In genomic region chr11:134118016-134118415, GRCh38 we compare ENCODE assay signal across 20 cellular contexts.
DNase-seq lines count a peak whose midpoint lies in the region; ATAC-seq and TF ChIP-seq lines count a peak whose summit lies in the region.
"Had no signal": no experiment of that assay in that cellular context is flagged by ENCODE, and none has a peak within 500 bp of the region (broad histone marks: within the 10 kb centered on the region; RNA-seq: fewer than 3 reads in every experiment).

No MANE protein-coding gene starts in this region.

- no peak for ATAC-seq in HG03439 (IDR thresholded peaks at IDR 0.05; ENCODE audit: unreplicated experiment)
- ATAC-seq: left lobe of liver; mucosa of descending colon; Right ventricle myocardium inferior; sciatic nerve; stimulated activated naive CD8-positive, alpha-beta T cell treated with anti-CD3 and anti-CD28 coated beads, Interleukin-15, amount 100 ng/mL, for 72 hours had no signal

- no peak overlapping the region for H3K4me3 ChIP-seq in epithelial cell of esophagus (ENCODE audit: low read length)
- H3K4me3 ChIP-seq: colonic mucosa, mucosa of descending colon had no signal

- TF ChIP-seq CTCF in epithelial cell of esophagus (IDR thresholded peaks at IDR 0.05; ENCODE audit: insufficient read depth, low read depth, low read length, missing control alignments): no peak

- DNase-seq in DMS79 treated with DMSO at 0.1 percent for 48 hours (lab: John Stamatoyannopoulos, UW) (peak; percentile 69), NCI-H446 treated with DMSO at 0.1 percent for 48 hours (lab: John Stamatoyannopoulos, UW) (peak; percentile 93), epithelial cell of esophagus (ENCODE audit: low read depth) (peak; percentile 8), retina (peak; percentile 69), NCI-H82 (lab: John Stamatoyannopoulos, UW) (no peak), NCI-H510A treated with DMSO at 0.1 percent for 48 hours (lab: John Stamatoyannopoulos, UW) (no peak)
- DNase-seq in activated CD4-positive, alpha-beta T cell treated with anti-CD3 and anti-CD28 coated beads, Interleukin-2, amount 50 U/mL, for 1 hour: no peak
- DNase-seq: anterior cingulate cortex; colonic mucosa; KG1; mucosa of descending colon; NCI-H1105 treated with DMSO at 0.1 percent for 48 hours; NCI-H345; nucleus accumbens; stimulated activated CD4-positive, alpha-beta T cell treated with anti-CD3 and anti-CD28 coated beads, Interleukin-1b, Interleukin-23, amount 100 ng/mL, for 48 hours; stimulated activated naive CD8-positive, alpha-beta T cell treated with anti-CD3 and anti-CD28 coated beads, Interleukin-15, amount 100 ng/mL, for 72 hours had no signal

Comparison
In these comparisons a context has a peak if more than half of its experiments do, and no peak if none do; other contexts are left out.
1. DNase-seq: peak in DMS79 treated with DMSO at 0.1 percent for 48 hours (single experiment), NCI-H446 treated with DMSO at 0.1 percent for 48 hours (single experiment), epithelial cell of esophagus (single experiment) and retina (single experiment); none in activated CD4-positive, alpha-beta T cell treated with anti-CD3 and anti-CD28 coated beads, Interleukin-2, amount 50 U/mL, for 1 hour (single experiment), NCI-H82 (single experiment) and NCI-H510A treated with DMSO at 0.1 percent for 48 hours (single experiment).